In the genomic region with DNA sequence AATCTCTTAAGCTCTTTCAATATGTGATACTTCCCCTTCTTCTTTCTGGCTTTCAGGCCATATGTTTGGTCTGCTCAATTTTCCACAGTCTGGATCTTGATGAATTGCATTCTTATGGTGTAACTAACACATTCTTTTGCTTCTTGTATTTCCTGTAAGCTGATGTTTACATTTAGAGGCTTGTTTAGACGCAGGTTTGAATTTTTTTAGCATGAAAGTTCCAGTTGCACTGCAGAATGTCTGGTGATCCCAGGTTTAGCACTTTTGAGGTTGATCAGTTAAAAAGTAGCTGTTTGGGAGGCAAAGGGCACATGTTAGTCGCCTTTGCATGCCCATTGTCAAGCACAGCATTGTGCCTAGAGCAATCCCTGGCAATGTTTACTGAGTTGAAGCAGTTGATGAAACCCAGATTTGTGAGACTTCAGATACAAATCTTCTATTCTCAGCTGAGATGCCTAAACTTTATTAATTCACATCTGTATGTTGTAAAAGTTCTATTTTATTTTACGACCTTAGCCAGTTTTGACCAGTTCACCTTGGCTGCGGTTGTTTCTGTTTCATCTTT, we compare ENCODE assay signal across 10 cellular contexts. TPM values are rescaled to one million over a fixed set of nuclear protein-coding genes. Genes with fewer than 3 reads are reported as not detected.
A peak's percentile ranks its signal among the peaks of the same experiment; 100 is the strongest.
DNase-seq lines count a peak whose midpoint lies in the region; ATAC-seq and TF ChIP-seq lines count a peak whose summit lies in the region.
"Had no signal": no experiment of that assay in that cellular context is flagged by ENCODE, and none has a peak within 500 bp of the region (broad histone marks: within the 10 kb centered on the region; RNA-seq: fewer than 3 reads in every experiment).

No MANE protein-coding gene starts in this region.

- no peaks in the 10 kb centered on the region for H3K4me1 Mint-ChIP-seq in activated T-helper 1 cell treated with anti-CD3 and anti-CD28 coated beads, Interleukin-12 subunit alpha, Interleukin-12 subunit beta, Interleukin-2, Interleukin-4 antibody, amounts not matched to agents 30 ng/mL and 10 ng/mL and 1 ng/mL, durations not matched to agents 14 hours and 24 hours and 36 hours (ENCODE audit: low read depth)

- no peak overlapping the region for H3K27ac Mint-ChIP-seq in activated T-helper 1 cell treated with anti-CD3 and anti-CD28 coated beads, Interleukin-12 subunit alpha, Interleukin-12 subunit beta, Interleukin-2, Interleukin-4 antibody, amounts not matched to agents 30 ng/mL and 10 ng/mL and 1 ng/mL, durations not matched to agents 14 hours and 24 hours and 36 hours

- intact Hi-C loops in activated T-helper 1 cell treated with anti-CD3 and anti-CD28 coated beads, Interleukin-12 subunit alpha, Interleukin-12 subunit beta, Interleukin-2, Interleukin-4 antibody, amounts not matched to agents 30 ng/mL and 10 ng/mL and 1 ng/mL, durations not matched to agents 14 hours and 24 hours and 36 hours (cut with micrococcal nuclease): no loop called here

- no peak overlapping the region for H3K27ac ChIP-seq in RWPE1

- no peak for ATAC-seq in GM21423 (IDR thresholded peaks at IDR 0.05; ENCODE audit: unreplicated experiment)
- ATAC-seq in HG02884 (IDR thresholded peaks at IDR 0.05; ENCODE audit: unreplicated experiment): no peak

- H3K9me3 Mint-ChIP-seq in activated T-helper 1 cell treated with anti-CD3 and anti-CD28 coated beads, Interleukin-12 subunit alpha, Interleukin-12 subunit beta, Interleukin-2, Interleukin-4 antibody, amounts not matched to agents 30 ng/mL and 10 ng/mL and 1 ng/mL, durations not matched to agents 14 hours and 24 hours and 36 hours: no peaks in the 10 kb centered on the region

- no peak overlapping the region for H3K4me3 Mint-ChIP-seq in activated T-helper 1 cell treated with anti-CD3 and anti-CD28 coated beads, Interleukin-12 subunit alpha, Interleukin-12 subunit beta, Interleukin-2, Interleukin-4 antibody, amounts not matched to agents 30 ng/mL and 10 ng/mL and 1 ng/mL, durations not matched to agents 14 hours and 24 hours and 36 hours

- no peaks in the 10 kb centered on the region for H3K36me3 Mint-ChIP-seq in activated T-helper 1 cell treated with anti-CD3 and anti-CD28 coated beads, Interleukin-12 subunit alpha, Interleukin-12 subunit beta, Interleukin-2, Interleukin-4 antibody, amounts not matched to agents 30 ng/mL and 10 ng/mL and 1 ng/mL, durations not matched to agents 14 hours and 24 hours and 36 hours (ENCODE audit: low read depth)

- POLR2A ChIA-PET in RWPE1 (lab: Yijun Ruan, JAX; ENCODE audit: low non-redundant PET): no interaction called here

- DNase-seq in EL: peak; percentile 92
- DNase-seq in RWPE1 (ENCODE audit: low spot score): peak; percentile 81
- DNase-seq in fibroblast of gingiva (ENCODE audit: low read depth): peak; percentile 80
- peak; percentile 94 for DNase-seq in renal cortical epithelial cell (ENCODE audit: low read depth)
- DNase-seq in activated T-helper 1 cell treated with anti-CD3 and anti-CD28 coated beads, Interleukin-12 subunit alpha, Interleukin-12 subunit beta, Interleukin-2, Interleukin-4 antibody, amounts not matched to agents 30 ng/mL and 10 ng/mL and 1 ng/mL, durations not matched to agents 14 hours and 24 hours and 36 hours (ENCODE audit: low spot score): no peak
- no peak for DNase-seq in NCI-H748 (lab: John Stamatoyannopoulos, UW; ENCODE audit: unreplicated experiment)
- DNase-seq: activated naive CD4-positive, alpha-beta T cell treated with Interleukin-2 at 50 U/mL for 16 hours had no signal

- TF ChIP-seq CTCF in RWPE1 (conservative IDR thresholded peaks at IDR 0.05; ENCODE audit: low read depth): no peak

- H3K27me3 Mint-ChIP-seq in activated T-helper 1 cell treated with anti-CD3 and anti-CD28 coated beads, Interleukin-12 subunit alpha, Interleukin-12 subunit beta, Interleukin-2, Interleukin-4 antibody, amounts not matched to agents 30 ng/mL and 10 ng/mL and 1 ng/mL, durations not matched to agents 14 hours and 24 hours and 36 hours (ENCODE audit: insufficient read depth): peaks cover 17% of the 10 kb centered on the region

- CTCF ChIA-PET in RWPE1 (lab: Yijun Ruan, JAX): no interaction called here

RNA-seq across cellular contexts. Expression of a gene that starts 59.6 kb away (rescaled TPM):
- total RNA-seq in renal cortical epithelial cell: 0.05 TPM in 1 of 2 replicates, not detected in the other
- total RNA-seq in activated T-helper 1 cell treated with anti-CD3 and anti-CD28 coated beads, Interleukin-12 subunit alpha, Interleukin-12 subunit beta, Interleukin-2, Interleukin-4 antibody, amounts not matched to agents 30 ng/mL and 10 ng/mL and 1 ng/mL, durations not matched to agents 14 hours and 24 hours and 36 hours: 0.07 and 0.13 TPM in 2 replicates
- total RNA-seq: kidney epithelial cell had no signal

Comparison
In these comparisons a context has a peak if more than half of its experiments do, and no peak if none do; other contexts are left out.
1. DNase-seq: peak in EL (single experiment), RWPE1 (single experiment), fibroblast of gingiva (single experiment) and renal cortical epithelial cell (single experiment); none in activated T-helper 1 cell treated with anti-CD3 and anti-CD28 coated beads, Interleukin-12 subunit alpha, Interleukin-12 subunit beta, Interleukin-2, Interleukin-4 antibody, amounts not matched to agents 30 ng/mL and 10 ng/mL and 1 ng/mL, durations not matched to agents 14 hours and 24 hours and 36 hours (single experiment) and NCI-H748 (single experiment).